In genomic region chr6:78867020-78867369, GRCh38 we compare ENCODE assay signal across 8 cellular contexts. TPM values are rescaled to one million over a fixed set of nuclear protein-coding genes. Genes with fewer than 3 reads are reported as not detected.
DNase-seq lines count a peak whose midpoint lies in the region; ATAC-seq and TF ChIP-seq lines count a peak whose summit lies in the region.

No MANE protein-coding gene starts in this region.

- CTCF ChIA-PET in A673 (lab: Charles Lee), result no interaction called here

- no peak for TF ChIP-seq POLR2A in testis (IDR thresholded peaks at IDR 0.05)

- H3K4me3 ChIP-seq in A673 (ENCODE audit: low read depth, low read length, poor library complexity, severe bottlenecking), result peak overlapping the region; percentile 95
- peak overlapping the region; percentile 98 for H3K4me3 ChIP-seq in adipocyte (ENCODE audit: low read length)
- peak overlapping the region; percentile 84 for H3K4me3 ChIP-seq in kidney epithelial cell (ENCODE audit: low read depth, low read length)
- H3K4me3 ChIP-seq in testis, result peak overlapping the region; percentile 75 to 84

- H3K9me3 ChIP-seq in A673 (ENCODE audit: low read depth, low read length, poor library complexity, severe bottlenecking), result no peaks in the 10 kb centered on the region
- H3K9me3 ChIP-seq in adipocyte (ENCODE audit: control insufficient read depth, low read length), result no peaks in the 10 kb centered on the region
- no peaks in the 10 kb centered on the region for H3K9me3 ChIP-seq in testis

- BruUV-seq in A673 (replicated peaks; lab: Mats Ljungman, UMichigan), result TSS peak; percentile 81

- TF ChIP-seq CTCF in A673 (conservative IDR thresholded peaks at IDR 0.05; ENCODE audit: low read depth, low read length) (no peak), kidney epithelial cell (IDR thresholded peaks at IDR 0.05; ENCODE audit: insufficient read depth, low read length, poor library complexity, severe bottlenecking) (no peak), testis (IDR thresholded peaks at IDR 0.05) (no peak)

- intact Hi-C loops in A673 (cut with micrococcal nuclease; ENCODE audit: unreplicated experiment), result loop anchor here (10.0 kb wide), 1 partner anchor 998 kb away; no protein-coding TSS in a partner anchor
- intact Hi-C loops in testis (cut with DNase I; ENCODE audit: low total_unique reads), result no loop called here

- ATAC-seq in HG03196 (IDR thresholded peaks at IDR 0.05; ENCODE audit: unreplicated experiment), result peak; percentile 38

- POLR2A ChIA-PET in A673 (lab: Charles Lee; ENCODE audit: low non-redundant PET), result no interaction called here

- 1 to 2% methylated on average over 13 of the region's 13 CpGs for WGBS in testis, 2 donors

- DNase-seq in A673 (ENCODE audit: low spot score) (no peak), GM19240 (ENCODE audit: insufficient read length, low spot score) (peak; percentile 19), adipocyte (ENCODE audit: low read depth) (no peak), kidney epithelial cell (ENCODE audit: low read depth) (no peak), testis (no peak), 8988T (no peak), OCI-M1 (lab: John Stamatoyannopoulos, UW) (no peak)

- H3K27me3 ChIP-seq in A673 (replicated peaks; ENCODE audit: insufficient read depth, low read depth, low read length, poor library complexity), result no peaks in the 10 kb centered on the region
- no peaks in the 10 kb centered on the region for H3K27me3 ChIP-seq in adipocyte (replicated peaks; ENCODE audit: control insufficient read depth, insufficient read depth, low read length)
- H3K27me3 ChIP-seq in kidney epithelial cell (ENCODE audit: control insufficient read depth, insufficient read depth, low read length), result no peaks in the 10 kb centered on the region
- no peaks in the 10 kb centered on the region for H3K27me3 ChIP-seq in testis

- H3K4me1 ChIP-seq in A673 (ENCODE audit: insufficient read depth, low read length, poor library complexity, severe bottlenecking) (no peaks in the 10 kb centered on the region), adipocyte (ENCODE audit: control insufficient read depth, insufficient read depth, low read length) (peaks cover 7% of the 10 kb centered on the region), testis (no peaks in the 10 kb centered on the region)

- H3K36me3 ChIP-seq in A673 (ENCODE audit: insufficient read depth, low read length, poor library complexity, severe bottlenecking) (no peaks in the 10 kb centered on the region), adipocyte (ENCODE audit: control insufficient read depth, insufficient read depth, low read length, severe bottlenecking) (no peaks in the 10 kb centered on the region), kidney epithelial cell (ENCODE audit: control insufficient read depth, insufficient read depth, low read length) (no peaks in the 10 kb centered on the region), testis (ENCODE audit: low read depth, missing control alignments) (no peaks in the 10 kb centered on the region)

- H3K27ac ChIP-seq in A673 (ENCODE audit: low read depth, low read length, poor library complexity, severe bottlenecking) (peak overlapping the region; percentile 65), testis (peak overlapping the region; percentile 75 to 90)

- H3K9ac ChIP-seq in adipocyte (ENCODE audit: low read length), result peak overlapping the region; percentile 84

RNA-seq across cellular contexts. Expression of gene IRAK1BP1, which starts 0.4 kb away (rescaled TPM):
- total RNA-seq in A673 (2021) (6.2 and 6.6 TPM in 2 replicates), kidney epithelial cell (2.6 and 4.5 TPM in 2 replicates), testis (10 to 100 TPM; 16.0 to 16.1 TPM)
- 10.8 TPM for polyA plus RNA-seq in testis (ENCODE audit: insufficient read depth, low read depth, low replicate concordance)
